In the genomic region with DNA sequence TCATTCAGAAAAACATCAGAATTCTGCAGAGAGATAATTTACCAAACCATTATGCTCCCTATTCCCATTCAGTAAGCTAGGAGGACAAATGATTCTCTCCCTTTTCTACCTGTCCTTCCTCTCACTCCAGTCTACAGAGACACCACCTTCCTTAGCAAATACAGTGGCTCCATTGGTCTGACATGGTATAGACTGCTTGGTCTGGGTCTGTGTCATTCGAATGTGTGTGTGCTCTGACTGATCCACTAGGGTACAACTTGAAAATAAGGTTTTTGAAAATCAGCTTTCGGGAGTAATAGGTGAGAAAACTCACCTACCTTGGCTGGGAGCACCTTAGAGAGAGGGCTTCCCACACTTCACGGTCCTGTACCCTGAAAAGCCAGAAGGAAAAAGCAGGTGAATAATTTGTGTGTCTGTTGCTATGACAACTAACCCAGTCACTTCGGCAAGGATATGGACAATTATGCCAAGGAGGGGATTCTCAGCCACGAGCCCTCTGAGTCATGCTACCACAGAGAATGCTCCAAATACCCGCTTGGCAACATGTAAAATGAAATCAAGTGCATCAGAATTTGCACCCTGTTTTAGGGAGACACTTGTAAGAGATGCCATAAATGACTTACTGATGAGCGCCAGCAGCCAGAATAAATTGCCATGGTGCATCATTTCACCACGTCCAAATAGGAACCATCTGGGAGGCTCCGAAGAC, we compare ENCODE assay signal across 18 cellular contexts.
DNase-seq lines count a peak whose midpoint lies in the region; ATAC-seq and TF ChIP-seq lines count a peak whose summit lies in the region.
"Had no signal": no experiment of that assay in that cellular context is flagged by ENCODE, and none has a peak within 500 bp of the region (broad histone marks: within the 10 kb centered on the region; RNA-seq: fewer than 3 reads in every experiment).

No MANE protein-coding gene starts in this region.

- ATAC-seq in activated T-cell treated with anti-CD3 and anti-CD28 coated beads, Interleukin-2, amount 50 U/mL, for 4 hours = no peak
- no peak for ATAC-seq in body of pancreas
- no peak for ATAC-seq in stimulated activated naive B cell treated with anti-CD40 and anti-IgM and Interleukin-4, amounts not matched to agents 10 μg/mL and 1 μg/mL and 100 μg/mL, for 72 hours (replicated peaks)
- ATAC-seq: GM12878, left cardiac atrium, PC-3 had no signal

- H3K4me1 Mint-ChIP-seq in activated T-cell treated with anti-CD3 and anti-CD28 coated beads, Interleukin-2, amount 50 U/mL, for 4 hours (ENCODE audit: low read depth) = no peaks in the 10 kb centered on the region
- no peaks in the 10 kb centered on the region for H3K4me1 Mint-ChIP-seq in stimulated activated naive B cell treated with anti-CD40 and anti-IgM and Interleukin-4, amounts not matched to agents 10 μg/mL and 1 μg/mL and 100 μg/mL, for 72 hours

- no peaks in the 10 kb centered on the region for H3K27me3 ChIP-seq in GM23248 (replicated peaks; ENCODE audit: insufficient read depth)
- no peaks in the 10 kb centered on the region for H3K27me3 ChIP-seq in body of pancreas
- H3K27me3 ChIP-seq: vagina had no signal

- no peak overlapping the region for H3K4me2 ChIP-seq in GM23248 (ENCODE audit: unreplicated experiment)

- H3K4me1 ChIP-seq in GM23248 (ENCODE audit: insufficient read depth) (no peaks in the 10 kb centered on the region), body of pancreas (no peaks in the 10 kb centered on the region)
- H3K4me1 ChIP-seq: vagina had no signal

- TF ChIP-seq CTCF in astrocyte of the spinal cord (IDR thresholded peaks at IDR 0.05; ENCODE audit: low read depth, low read length) (no peak), body of pancreas (IDR thresholded peaks at IDR 0.05) (no peak)

- no peak overlapping the region for H3K9ac ChIP-seq in GM23248

- peak; percentile 27 to 32 for DNase-seq in activated T-cell treated with anti-CD3 and anti-CD28 coated beads, Interleukin-2, amount 50 U/mL, for 48 hours
- DNase-seq in activated T-cell treated with anti-CD3 and anti-CD28 coated beads, Interleukin-2, amount 50 U/mL, for 4 hours = no peak
- DNase-seq in GM23248 = peak; percentile 52
- peak; percentile 29 for DNase-seq in astrocyte of the spinal cord (ENCODE audit: low read depth, low spot score)
- peak; percentile 77 for DNase-seq in renal cortical epithelial cell (ENCODE audit: low read depth)
- no peak for DNase-seq in body of pancreas
- no peak for DNase-seq in stimulated activated naive B cell treated with anti-CD40 and anti-IgM and Interleukin-4, amounts not matched to agents 10 μg/mL and 1 μg/mL and 100 μg/mL, for 72 hours
- no peak for DNase-seq in NCI-H2081 (lab: John Stamatoyannopoulos, UW)
- DNase-seq: activated CD4-positive, alpha-beta T cell treated with anti-CD3 and anti-CD28 coated beads for 4 hours; endodermal cell; left cardiac atrium; NCI-H1048; NCI-H2107; NCI-H82; PC-3; retina had no signal

- TF ChIP-seq POLR2A in body of pancreas (IDR thresholded peaks at IDR 0.05) = no peak

- 40 to 47% methylated on average over 9 of the region's 9 CpGs for WGBS in GM23248 (ENCODE audit: low coverage in 1 of 2, low lambda C conversion rate in 2 of 2, missing lambda C conversion rate in 2 of 2), 2 experiments
- WGBS in body of pancreas, 2 donors = 65 to 68% methylated on average over 9 of the region's 9 CpGs

- no peaks in the 10 kb centered on the region for H3K79me2 ChIP-seq in GM23248 (ENCODE audit: insufficient read depth)

- H3K4me3 ChIP-seq in GM23248 (no peak overlapping the region), astrocyte of the spinal cord (ENCODE audit: low read depth, low read length) (no peak overlapping the region), body of pancreas (no peak overlapping the region)
- H3K4me3 ChIP-seq: GM12878, vagina had no signal

- H3K36me3 ChIP-seq in GM23248 (ENCODE audit: low read depth) = no peaks in the 10 kb centered on the region
- no peaks in the 10 kb centered on the region for H3K36me3 ChIP-seq in body of pancreas (replicated peaks in 1 of 2; ENCODE audit: insufficient read depth in 1 of 2, low read depth in 2 of 2)
- H3K36me3 ChIP-seq: vagina had no signal

- H2AFZ ChIP-seq in GM23248 = no peak overlapping the region

- H3K9me3 Mint-ChIP-seq in activated T-cell treated with anti-CD3 and anti-CD28 coated beads, Interleukin-2, amount 50 U/mL, for 4 hours = no peaks in the 10 kb centered on the region
- H3K9me3 Mint-ChIP-seq in stimulated activated naive B cell treated with anti-CD40 and anti-IgM and Interleukin-4, amounts not matched to agents 10 μg/mL and 1 μg/mL and 100 μg/mL, for 72 hours = no peaks in the 10 kb centered on the region
- H3K9me3 Mint-ChIP-seq: endodermal cell had no signal

- H3K27ac ChIP-seq in GM23248 (no peak overlapping the region), body of pancreas (no peak overlapping the region)
- H3K27ac ChIP-seq: vagina had no signal

- H3K27me3 Mint-ChIP-seq in activated T-cell treated with anti-CD3 and anti-CD28 coated beads, Interleukin-2, amount 50 U/mL, for 4 hours (ENCODE audit: low read depth) = peaks cover 11% of the 10 kb centered on the region
- H3K27me3 Mint-ChIP-seq in stimulated activated naive B cell treated with anti-CD40 and anti-IgM and Interleukin-4, amounts not matched to agents 10 μg/mL and 1 μg/mL and 100 μg/mL, for 72 hours = peaks cover 0 to 5% of the 10 kb centered on the region in 2 donors

- intact Hi-C loops in body of pancreas (cut with DNase I) = no loop called here

- in situ Hi-C loops in GM23248 (cut with MboI) (no loop called here), astrocyte of the spinal cord (cut with HindIII; ENCODE audit: low sequenced_read_pairs) (no loop called here)

- H3K36me3 Mint-ChIP-seq in activated T-cell treated with anti-CD3 and anti-CD28 coated beads, Interleukin-2, amount 50 U/mL, for 4 hours (ENCODE audit: insufficient read depth) = no peaks in the 10 kb centered on the region
- no peaks in the 10 kb centered on the region for H3K36me3 Mint-ChIP-seq in stimulated activated naive B cell treated with anti-CD40 and anti-IgM and Interleukin-4, amounts not matched to agents 10 μg/mL and 1 μg/mL and 100 μg/mL, for 72 hours

- no peaks in the 10 kb centered on the region for H4K20me1 ChIP-seq in GM23248 (ENCODE audit: insufficient read depth)

- no peak overlapping the region for H3K4me3 Mint-ChIP-seq in activated T-cell treated with anti-CD3 and anti-CD28 coated beads, Interleukin-2, amount 50 U/mL, for 4 hours
- H3K4me3 Mint-ChIP-seq in stimulated activated naive B cell treated with anti-CD40 and anti-IgM and Interleukin-4, amounts not matched to agents 10 μg/mL and 1 μg/mL and 100 μg/mL, for 72 hours = no peak overlapping the region
- H3K4me3 Mint-ChIP-seq: endodermal cell had no signal

- no peaks in the 10 kb centered on the region for H3F3A ChIP-seq in GM23248 (ENCODE audit: insufficient read depth)

- no peak overlapping the region for H3K27ac Mint-ChIP-seq in stimulated activated naive B cell treated with anti-CD40 and anti-IgM and Interleukin-4, amounts not matched to agents 10 μg/mL and 1 μg/mL and 100 μg/mL, for 72 hours
- H3K27ac Mint-ChIP-seq: endodermal cell had no signal

- H3K9me3 ChIP-seq in GM23248 (ENCODE audit: low read depth) (no peaks in the 10 kb centered on the region), body of pancreas (no peaks in the 10 kb centered on the region)
- H3K9me3 ChIP-seq: vagina had no signal

- H3K9me2 ChIP-seq in GM23248 (ENCODE audit: insufficient read depth) = no peaks in the 10 kb centered on the region

Comparison
In these comparisons a context has a peak if more than half of its experiments do, and no peak if none do; other contexts are left out.
1. DNase-seq: peak in activated T-cell treated with anti-CD3 and anti-CD28 coated beads, Interleukin-2, amount 50 U/mL, for 48 hours (2 of 2), GM23248 (single experiment), astrocyte of the spinal cord (single experiment) and renal cortical epithelial cell (single experiment); none in activated T-cell treated with anti-CD3 and anti-CD28 coated beads, Interleukin-2, amount 50 U/mL, for 4 hours (single experiment), body of pancreas (0 of 4), stimulated activated naive B cell treated with anti-CD40 and anti-IgM and Interleukin-4, amounts not matched to agents 10 μg/mL and 1 μg/mL and 100 μg/mL, for 72 hours (single experiment) and NCI-H2081 (0 of 2).